Comparison of ENCODE assay signal across 1 cellular context in genomic region chr4:27087306-27088045, GRCh38.
TF ChIP-seq lines count a peak whose summit lies in the region.

No MANE protein-coding gene starts in this region.

TF ChIP-seq in GM23338, 12 proteins besides CTCF, POLR2A, EP300 and RAD21:
- TF ChIP-seq ZNF462 (CRISPR knock-in tag; IDR thresholded peaks at IDR 0.05) (peak; percentile 48; the same call in 1 of the 2 replicates), ZNF114 (CRISPR knock-in tag; IDR thresholded peaks at IDR 0.05) (peak; percentile 83; the same call in 1 of the 2 replicates)
- TF ChIP-seq, protein P1, sequence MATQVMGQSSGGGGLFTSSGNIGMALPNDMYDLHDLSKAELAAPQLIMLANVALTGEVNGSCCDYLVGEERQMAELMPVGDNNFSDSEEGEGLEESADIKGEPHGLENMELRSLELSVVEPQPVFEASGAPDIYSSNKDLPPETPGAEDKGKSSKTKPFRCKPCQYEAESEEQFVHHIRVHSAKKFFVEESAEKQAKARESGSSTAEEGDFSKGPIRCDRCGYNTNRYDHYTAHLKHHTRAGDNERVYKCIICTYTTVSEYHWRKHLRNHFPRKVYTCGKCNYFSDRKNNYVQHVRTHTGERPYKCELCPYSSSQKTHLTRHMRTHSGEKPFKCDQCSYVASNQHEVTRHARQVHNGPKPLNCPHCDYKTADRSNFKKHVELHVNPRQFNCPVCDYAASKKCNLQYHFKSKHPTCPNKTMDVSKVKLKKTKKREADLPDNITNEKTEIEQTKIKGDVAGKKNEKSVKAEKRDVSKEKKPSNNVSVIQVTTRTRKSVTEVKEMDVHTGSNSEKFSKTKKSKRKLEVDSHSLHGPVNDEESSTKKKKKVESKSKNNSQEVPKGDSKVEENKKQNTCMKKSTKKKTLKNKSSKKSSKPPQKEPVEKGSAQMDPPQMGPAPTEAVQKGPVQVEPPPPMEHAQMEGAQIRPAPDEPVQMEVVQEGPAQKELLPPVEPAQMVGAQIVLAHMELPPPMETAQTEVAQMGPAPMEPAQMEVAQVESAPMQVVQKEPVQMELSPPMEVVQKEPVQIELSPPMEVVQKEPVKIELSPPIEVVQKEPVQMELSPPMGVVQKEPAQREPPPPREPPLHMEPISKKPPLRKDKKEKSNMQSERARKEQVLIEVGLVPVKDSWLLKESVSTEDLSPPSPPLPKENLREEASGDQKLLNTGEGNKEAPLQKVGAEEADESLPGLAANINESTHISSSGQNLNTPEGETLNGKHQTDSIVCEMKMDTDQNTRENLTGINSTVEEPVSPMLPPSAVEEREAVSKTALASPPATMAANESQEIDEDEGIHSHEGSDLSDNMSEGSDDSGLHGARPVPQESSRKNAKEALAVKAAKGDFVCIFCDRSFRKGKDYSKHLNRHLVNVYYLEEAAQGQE (IDR thresholded peaks at IDR 0.05; ENCODE audit: unreplicated experiment) = no peak
